ENCODE assay signal across 21 cellular contexts in the genomic region with DNA sequence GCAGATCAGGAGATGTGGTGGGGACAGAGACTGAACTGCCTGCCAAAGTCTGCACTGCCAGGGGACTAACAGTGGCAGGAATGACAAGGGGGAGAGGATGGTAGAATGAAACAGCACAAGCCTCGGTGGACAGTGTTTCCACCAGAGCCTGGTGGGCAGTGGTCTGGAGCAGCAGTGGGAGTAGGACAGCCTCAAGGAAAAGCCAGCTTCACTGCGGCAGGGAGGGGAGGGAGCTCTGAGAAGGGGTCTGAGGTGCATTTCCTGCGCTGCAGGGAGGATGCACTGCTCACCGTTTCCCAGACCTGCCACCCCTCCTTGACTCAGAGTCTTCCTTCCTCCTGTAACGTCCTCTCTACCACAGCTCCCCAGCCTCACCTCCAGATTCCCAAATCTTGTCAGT. TPM values are rescaled to one million over a fixed set of nuclear protein-coding genes. Genes with fewer than 3 reads are reported as not detected.
DNase-seq lines count a peak whose midpoint lies in the region; ATAC-seq, FAIRE-seq and TF ChIP-seq lines count a peak whose summit lies in the region.
"Had no signal": no experiment of that assay in that cellular context is flagged by ENCODE, and none has a peak within 500 bp of the region (broad histone marks: within the 10 kb centered on the region; RNA-seq: fewer than 3 reads in every experiment).

No MANE protein-coding gene starts in this region.

- no peaks in the 10 kb centered on the region for H3K79me2 ChIP-seq in H1 (ENCODE audit: control insufficient read depth in 1 of 2, insufficient read depth in 2 of 2, low read length in 2 of 2)

- H2AK5ac ChIP-seq in H1 (ENCODE audit: low read depth, low read length) (no peak overlapping the region), neuronal stem cell (ENCODE audit: low read depth, low read length) (no peak overlapping the region)

- H2BK15ac ChIP-seq in H1 (ENCODE audit: low read length) = peak overlapping the region; percentile 88; the same call in 1 of the 2 replicates
- no peak overlapping the region for H2BK15ac ChIP-seq in neuronal stem cell (ENCODE audit: low read length)

- H2BK12ac ChIP-seq in H1 (ENCODE audit: low read depth, low read length) (peak overlapping the region; percentile 39; the same call in 1 of the 2 replicates), neuronal stem cell (ENCODE audit: low read length) (no peak overlapping the region)

- H4K8ac ChIP-seq in H1 (ENCODE audit: extremely low read depth, insufficient read depth, low read length) (no peak overlapping the region; the same call in 1 of the 2 replicates), neuronal stem cell (ENCODE audit: low read depth, low read length) (no peak overlapping the region)

- TF ChIP-seq EP300 in H1 (IDR thresholded peaks at IDR 0.05; ENCODE audit: borderline replicate concordance in 1 of 2, low read depth in 2 of 2, low read length in 2 of 2) = peak in 1 of 2 experiments; percentile 65; a peak in 1 of 3 replicates

- no peaks in the 10 kb centered on the region for H4K20me1 ChIP-seq in H1 (replicated peaks in 1 of 2; ENCODE audit: control insufficient read depth in 1 of 2, insufficient read depth in 2 of 2, low read length in 2 of 2)
- H4K20me1 ChIP-seq: BLaER1 treated with 17β-estradiol and CSF1 and Interleukin-3, amounts not matched to agents 10 nM and 100 nM had no signal

- no peak overlapping the region for H2BK20ac ChIP-seq in H1 (ENCODE audit: low read length)

- TF ChIP-seq RAD21 in H1 (IDR thresholded peaks at IDR 0.05 in 1 of 2, conservative IDR thresholded peaks at IDR 0.05 in 1 of 2; ENCODE audit: low read depth in 2 of 2, low read length in 2 of 2) = no peak

- no peak for TF ChIP-seq POLR2A in H1 (IDR thresholded peaks at IDR 0.05; ENCODE audit: control extremely low read depth in 1 of 2, low read depth in 2 of 2, low read length in 2 of 2)

- H3K23me2 ChIP-seq in H1 (ENCODE audit: low read depth, low read length) = 0 out of 2 replicates have a peak, but pooled peaks cover 2% of the 10 kb centered on the region

- H3K79me1 ChIP-seq in H1 (ENCODE audit: low read depth, low read length) = no peaks in the 10 kb centered on the region
- no peaks in the 10 kb centered on the region for H3K79me1 ChIP-seq in neuronal stem cell (ENCODE audit: low read depth, low read length)

- H3K27ac ChIP-seq in HEK293 (ENCODE audit: extremely low read depth, low read depth, low read length) (no peak overlapping the region), H1 (ENCODE audit: low read depth, low read length) (no peak overlapping the region), neuronal stem cell (replicated peaks; ENCODE audit: low read length) (no peak overlapping the region)
- H3K27ac ChIP-seq: BLaER1 treated with 17β-estradiol and CSF1 and Interleukin-3, amounts not matched to agents 10 nM and 100 nM had no signal

- H3K18ac ChIP-seq in H1 (ENCODE audit: extremely low read depth, low read length) (no peak overlapping the region), neuronal stem cell (ENCODE audit: low read length) (peak overlapping the region; percentile 74)

- H3K4ac ChIP-seq in H1 (replicated peaks; ENCODE audit: insufficient read length, low read depth, low read length) = no peak overlapping the region
- H3K4ac ChIP-seq in neuronal stem cell (ENCODE audit: low read length) = no peak overlapping the region

- no peak for DNase-seq in H1 (ENCODE audit: low read depth in 1 of 2, low spot score in 2 of 2)
- DNase-seq in neuronal stem cell (ENCODE audit: low spot score) = no peak
- no peak for DNase-seq in T-helper 9 cell
- DNase-seq: CD8-positive, alpha-beta T cell; COR-L47; DMS 273 treated with DMSO at 0.1 percent for 48 hours; DMS53; DND-41; EL; HCEC 1CT; HFFc6 had no signal

- TF ChIP-seq CTCF in HEK293 (tag by site-specific recombination; IDR thresholded peaks at IDR 0.05) (no peak), H1 (IDR thresholded peaks at IDR 0.05; ENCODE audit: control extremely low read depth in 1 of 3, insufficient read depth in 1 of 3, low read depth in 1 of 3, low read length in 3 of 3) (no peak)

- H2BK120ac ChIP-seq in H1 (replicated peaks; ENCODE audit: low read depth, low read length) = no peak overlapping the region
- no peak overlapping the region for H2BK120ac ChIP-seq in neuronal stem cell (ENCODE audit: low read depth, low read length)

- no peak for FAIRE-seq in H1 (lab: Jason Lieb, UNC)
- FAIRE-seq: GM12878, HepG2 had no signal

- H3K14ac ChIP-seq in H1 (ENCODE audit: insufficient read length) (no peak overlapping the region), neuronal stem cell (ENCODE audit: low read length) (no peak overlapping the region)

- H3K9me3 ChIP-seq in HEK293 (ENCODE audit: control insufficient read depth, insufficient read depth, low read depth, low read length) (no peaks in the 10 kb centered on the region), H1 (ENCODE audit: insufficient read depth in 2 of 2, low read depth in 1 of 2, low read length in 1 of 2) (peaks cover 0 to 3% of the 10 kb centered on the region in 2 experiments; a peak in 1 of 4 replicates), neuronal stem cell (replicated peaks in 1 of 2; ENCODE audit: control insufficient read depth in 2 of 2, insufficient read depth in 1 of 2, low read depth in 1 of 2, low read length in 2 of 2) (peaks cover 3 to 6% of the 10 kb centered on the region in 2 donors)

- no peak overlapping the region for H4K5ac ChIP-seq in H1 (ENCODE audit: insufficient read length, low read depth, low read length)

- no peak overlapping the region for H3K4me3 ChIP-seq in HEK293 (ENCODE audit: low read depth, low read length)
- H3K4me3 ChIP-seq in H1 (ENCODE audit: extremely low read depth in 1 of 4, insufficient read depth in 2 of 4, low read depth in 3 of 4, low read length in 4 of 4) = no peak overlapping the region
- no peak overlapping the region for H3K4me3 ChIP-seq in neuronal stem cell (ENCODE audit: low read length in 2 of 2)
- H3K4me3 ChIP-seq: BLaER1 treated with 17β-estradiol and CSF1 and Interleukin-3, amounts not matched to agents 10 nM and 100 nM; GM12878 had no signal

- H3K23ac ChIP-seq in H1 (ENCODE audit: insufficient read length) = no peak overlapping the region
- H3K23ac ChIP-seq in neuronal stem cell (ENCODE audit: low read depth, low read length, poor library complexity) = no peak overlapping the region

- H3K27me3 ChIP-seq in H1 (replicated peaks in 1 of 4; ENCODE audit: control insufficient read depth in 3 of 4, extremely low read depth in 1 of 4, insufficient read depth in 3 of 4, low read length in 3 of 4) (no peaks in the 10 kb centered on the region), neuronal stem cell (ENCODE audit: control insufficient read depth in 3 of 3, insufficient read depth in 3 of 3, low read depth in 1 of 3, low read length in 3 of 3) (no peaks in the 10 kb centered on the region)
- H3K27me3 ChIP-seq: BLaER1 treated with 17β-estradiol and CSF1 and Interleukin-3, amounts not matched to agents 10 nM and 100 nM had no signal

- peaks cover 6% of the 10 kb centered on the region for H3K4me1 ChIP-seq in HEK293 (ENCODE audit: control insufficient read depth, insufficient read depth, low read length)
- peaks cover 0 to 3% (median 0%) of the 10 kb centered on the region in 4 experiments; a peak in 2 of 7 replicates for H3K4me1 ChIP-seq in H1 (replicated peaks in 1 of 4; ENCODE audit: control insufficient read depth in 3 of 4, insufficient read depth in 4 of 4, low read length in 3 of 4)
- peaks cover 2 to 8% of the 10 kb centered on the region in 2 donors for H3K4me1 ChIP-seq in neuronal stem cell (ENCODE audit: control insufficient read depth in 2 of 2, insufficient read depth in 1 of 2, low read depth in 1 of 2, low read length in 2 of 2)
- H3K4me1 ChIP-seq: BLaER1 treated with 17β-estradiol and CSF1 and Interleukin-3, amounts not matched to agents 10 nM and 100 nM had no signal

- H4K91ac ChIP-seq in H1 (replicated peaks; ENCODE audit: insufficient read length, low read length) (no peak overlapping the region), neuronal stem cell (ENCODE audit: low read depth, low read length, poor library complexity) (no peak overlapping the region)

- ATAC-seq in HG02798 (IDR thresholded peaks at IDR 0.05; ENCODE audit: poor library complexity, unreplicated experiment) (no peak), GM21529 (IDR thresholded peaks at IDR 0.05; ENCODE audit: unreplicated experiment) (no peak)
- ATAC-seq: CD8-positive, alpha-beta T cell; GM12878; HepG2 had no signal

- no peak overlapping the region for H2AFZ ChIP-seq in H1 (ENCODE audit: low read length)
- H2AFZ ChIP-seq in neuronal stem cell (ENCODE audit: low read length) = no peak overlapping the region

- POLR2A ChIA-PET in HEK293 (lab: Yijun Ruan, JAX) (no interaction called here), H1 (lab: Charles Lee; ENCODE audit: partially characterized antibody) (no interaction called here)

- H3K36me3 ChIP-seq in HEK293 (ENCODE audit: control insufficient read depth in 2 of 2, insufficient read depth in 1 of 2, low read length in 2 of 2) (no peaks in the 10 kb centered on the region), H1 (ENCODE audit: control insufficient read depth in 2 of 4, insufficient read depth in 4 of 4, low read length in 3 of 4) (no peaks in the 10 kb centered on the region), neuronal stem cell (replicated peaks in 1 of 2; ENCODE audit: control insufficient read depth in 2 of 2, insufficient read depth in 2 of 2, low read length in 2 of 2) (no peaks in the 10 kb centered on the region)
- H3K36me3 ChIP-seq: BLaER1 treated with 17β-estradiol and CSF1 and Interleukin-3, amounts not matched to agents 10 nM and 100 nM had no signal

- no peak overlapping the region for H2BK5ac ChIP-seq in H1 (ENCODE audit: low read depth, low read length)
- H2BK5ac ChIP-seq in neuronal stem cell (ENCODE audit: low read length) = no peak overlapping the region

- 77% methylated on average over 4 of the region's 5 CpGs; no CpG with 5 or more reads in 1 of the 2 experiments for WGBS in H1 (ENCODE audit: extremely low coverage in 1 of 2, insufficient coverage in 1 of 2, insufficient read length in 1 of 2, insufficient replicate concordance in 2 of 2, low coverage in 1 of 2, low lambda C conversion rate in 2 of 2, missing lambda C conversion rate in 1 of 2), 2 experiments
- WGBS in neuronal stem cell (ENCODE audit: extremely low coverage in 2 of 2, insufficient read length in 2 of 2, insufficient replicate concordance in 1 of 2), 2 donors = no CpG with 5 or more reads among the region's 5 CpGs

- H3K9ac ChIP-seq in H1 (replicated peaks in 1 of 4; ENCODE audit: extremely low read depth in 1 of 4, low read depth in 3 of 4, low read length in 3 of 4) = no peak overlapping the region
- H3K9ac ChIP-seq in neuronal stem cell (ENCODE audit: low read depth, low read length, poor library complexity) = no peak overlapping the region
- H3K9ac ChIP-seq: BLaER1 treated with 17β-estradiol and CSF1 and Interleukin-3, amounts not matched to agents 10 nM and 100 nM had no signal

- no peak overlapping the region for H3K56ac ChIP-seq in H1 (replicated peaks; ENCODE audit: insufficient read length, low read depth, low read length)

- CTCF ChIA-PET in HEK293 (lab: Yijun Ruan, JAX) = no interaction called here
- CTCF ChIA-PET in H1 (lab: Charles Lee; ENCODE audit: partially characterized antibody) = interaction anchor here (1.3 to 2.8 kb wide), 2 partner anchors 9 to 54 kb away, joined by 3 to 9 read pairs; no protein-coding TSS in a partner anchor

- H3K4me2 ChIP-seq in H1 (ENCODE audit: insufficient read depth in 1 of 2, low read depth in 2 of 2, low read length in 2 of 2) = no peak overlapping the region
- no peak overlapping the region for H3K4me2 ChIP-seq in neuronal stem cell (ENCODE audit: insufficient read depth, low read length, poor library complexity, severe bottlenecking)
- H3K4me2 ChIP-seq: BLaER1 treated with 17β-estradiol and CSF1 and Interleukin-3, amounts not matched to agents 10 nM and 100 nM had no signal

RNA-seq across cellular contexts. Expression of gene MARCHF10, which starts 33.8 kb away (rescaled TPM):
- 0.48 and 1.1 TPM in 2 replicates for total RNA-seq in H1 (2021; fragmentation: NEBNext Ultra II Directional; extraction: Animal tissue kit (Norgen Biotek cat#: 25700))
- 0.73 and 1.3 TPM in 2 replicates for polyA plus RNA-seq in H1 (2011; rRNA removed)
- 0.31 TPM for polyA plus RNA-seq in H1 (2011; cell fraction: cytosol; rRNA removed)
- 0.78 TPM for polyA plus RNA-seq in H1 (2011; cell fraction: nucleus; rRNA removed)
- polyA plus RNA-seq in H1 (2012, experiment 1 of 2) = 0.59 to 1.1 TPM (median 0.63 TPM) in 4 replicates
- 0.81 TPM for polyA plus RNA-seq in H1 (2012, experiment 2 of 2)
- polyA plus RNA-seq in H1 (2013, experiment 1 of 2) = 0.41 TPM
- polyA plus RNA-seq in H1 (2013, experiment 2 of 2) = 0.53 TPM
- 0.32 TPM in 2 replicates for polyA minus RNA-seq in H1 (2011; rRNA and poly(A)+ RNA removed)
- polyA minus RNA-seq in H1 (2011; cell fraction: cytosol; rRNA and poly(A)+ RNA removed) = not detected
- polyA minus RNA-seq in H1 (2011; cell fraction: nucleus; rRNA and poly(A)+ RNA removed) = 0.80 TPM
- polyA plus RNA-seq in neuronal stem cell (2013, experiment 1 of 2) = 2.1 TPM
- polyA plus RNA-seq in neuronal stem cell (2013, experiment 2 of 2) = 1.6 TPM
- total RNA-seq: A172; B cell; CD8-positive, alpha-beta T cell; G401; H4; HepG2 had no signal
- polyA plus RNA-seq: HepG2 had no signal
